Comparison of ENCODE assay signal across 11 cellular contexts in the genomic region with DNA sequence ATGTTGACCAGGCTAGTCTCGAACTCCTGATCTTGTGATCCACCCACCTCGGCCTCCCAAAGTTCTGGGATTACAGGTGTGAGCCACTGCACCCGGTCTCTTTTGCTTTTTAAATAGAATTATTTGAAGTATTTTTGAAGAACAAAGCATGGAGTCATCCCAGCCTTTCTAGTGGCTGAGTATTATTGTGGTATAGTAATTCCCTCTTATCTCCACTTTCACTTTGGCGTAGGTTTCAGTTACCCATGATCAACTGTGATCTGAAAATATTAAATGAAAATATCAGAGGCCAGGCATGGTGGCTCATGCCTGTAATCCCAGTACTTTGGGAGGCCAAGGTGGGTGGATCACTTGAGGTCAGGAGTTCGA. TPM values are rescaled to one million over a fixed set of nuclear protein-coding genes. Genes with fewer than 3 reads are reported as not detected.
"Had no signal": no experiment of that assay in that cellular context is flagged by ENCODE, and none has a peak within 500 bp of the region (broad histone marks: within the 10 kb centered on the region; RNA-seq: fewer than 3 reads in every experiment).

No MANE protein-coding gene starts in this region.

RNA-seq across cellular contexts. Expression of a gene that starts 36.9 kb away (rescaled TPM):
- total RNA-seq: activated CD4-positive, alpha-beta T cell treated with anti-CD3 and anti-CD28 coated beads, Interleukin-2, amount 10 ng/mL, durations not matched to agents 7 days and 5 days; activated CD8-positive, alpha-beta T cell treated with anti-CD3 and anti-CD28 coated beads, Interleukin-2, amount 10 ng/mL, durations not matched to agents 7 days and 5 days; activated naive CD8-positive, alpha-beta T cell treated with anti-CD3 and anti-CD28 coated beads, Interleukin-2, amount 10 ng/mL, durations not matched to agents 7 days and 5 days; activated T-helper 2 cell treated with anti-CD3 and anti-CD28 coated beads, Interferon-gamma antibody, Interleukin-2, Interleukin-4, amounts not matched to agents 10 μg/mL and 5 μg/mL and 100 μg/mL, durations not matched to agents 14 hours and 24 hours and 36 hours; heart left ventricle; left ventricle myocardium inferior; natural killer cell; sigmoid colon; subcutaneous adipose tissue; uterus had no signal
- polyA plus RNA-seq: heart left ventricle, sigmoid colon had no signal

RNA-seq across cellular contexts. Expression of a gene that starts 44.6 kb away (rescaled TPM):
- total RNA-seq: activated CD4-positive, alpha-beta T cell treated with anti-CD3 and anti-CD28 coated beads, Interleukin-2, amount 10 ng/mL, durations not matched to agents 7 days and 5 days; activated CD8-positive, alpha-beta T cell treated with anti-CD3 and anti-CD28 coated beads, Interleukin-2, amount 10 ng/mL, durations not matched to agents 7 days and 5 days; activated naive CD8-positive, alpha-beta T cell treated with anti-CD3 and anti-CD28 coated beads, Interleukin-2, amount 10 ng/mL, durations not matched to agents 7 days and 5 days; gastroesophageal sphincter; left ventricle myocardium inferior; natural killer cell; subcutaneous adipose tissue had no signal
- polyA plus RNA-seq: heart left ventricle had no signal
